Comparison of ENCODE assay signal across 8 cellular contexts in the genomic region with DNA sequence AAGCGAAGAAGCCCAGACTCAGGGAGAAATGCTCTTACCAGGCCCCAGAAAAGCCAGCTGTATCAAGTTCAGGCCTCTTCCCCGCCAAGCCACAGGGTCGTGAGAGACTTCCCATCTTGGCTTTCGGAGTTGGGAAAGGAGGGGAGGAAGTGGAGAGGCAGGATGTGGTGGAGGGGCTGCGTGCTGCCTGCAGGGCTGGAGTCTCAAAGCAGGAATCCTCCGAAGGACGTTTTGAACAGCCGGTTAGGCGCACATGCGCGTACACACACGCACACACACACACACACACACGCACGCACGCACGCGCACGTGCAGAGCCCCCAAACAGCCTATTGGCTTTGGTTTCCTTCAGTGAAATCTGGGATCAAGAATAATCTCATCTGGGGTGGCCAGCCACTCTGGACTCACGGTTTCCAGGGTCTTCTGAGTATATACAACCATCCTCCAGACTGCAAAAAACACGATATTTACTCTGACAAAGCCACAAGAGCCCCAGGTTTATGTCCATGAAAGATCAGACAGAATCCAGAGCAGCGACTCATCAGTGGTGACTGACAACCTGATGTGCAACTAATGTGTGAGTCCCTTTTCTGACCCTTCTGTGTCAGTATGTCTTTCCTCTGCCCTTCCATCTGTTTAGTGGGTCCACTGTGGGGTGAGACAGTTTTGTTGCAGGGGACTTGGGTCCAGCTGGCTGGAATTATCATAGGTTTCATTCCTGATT.
A peak's percentile ranks its signal among the peaks of the same experiment; 100 is the strongest.
DNase-seq lines count a peak whose midpoint lies in the region; ATAC-seq and TF ChIP-seq lines count a peak whose summit lies in the region.

No MANE protein-coding gene starts in this region.

- intact Hi-C loops in posterior vena cava (cut with DNase I), result no loop called here

- H3K4me3 ChIP-seq in foreskin fibroblast (ENCODE audit: low read depth in 1 of 2, low read length in 2 of 2) (no peak overlapping the region), retinal pigment epithelial cell (ENCODE audit: low read length) (no peak overlapping the region)

- DNase-seq in GM03348 (ENCODE audit: low spot score) (peak; percentile 33), SW480 (ENCODE audit: low spot score) (peak; percentile 68), foreskin fibroblast (peak; percentile 70 to 71), retinal pigment epithelial cell (ENCODE audit: low read depth) (peak; percentile 36), posterior vena cava (ENCODE audit: low spot score) (no peak), SHP77 treated with DMSO at 0.1 percent for 48 hours (lab: John Stamatoyannopoulos, UW) (no peak), retina (no peak)

- no peak for ATAC-seq in GM21447 (IDR thresholded peaks at IDR 0.05; ENCODE audit: unreplicated experiment)

- no peak for TF ChIP-seq CTCF in foreskin fibroblast (IDR thresholded peaks at IDR 0.05; ENCODE audit: low read depth, low read length)
- TF ChIP-seq CTCF in retinal pigment epithelial cell (conservative IDR thresholded peaks at IDR 0.05; ENCODE audit: low read depth, low read length), result no peak

Comparison
In these comparisons a context has a peak if more than half of its experiments do, and no peak if none do; other contexts are left out.
1. DNase-seq: peak in GM03348 (single experiment), SW480 (single experiment), foreskin fibroblast (2 of 2) and retinal pigment epithelial cell (single experiment); none in posterior vena cava (single experiment), SHP77 treated with DMSO at 0.1 percent for 48 hours (single experiment) and retina (single experiment).